Comparison of ENCODE assay signal across 9 cellular contexts in the genomic region with DNA sequence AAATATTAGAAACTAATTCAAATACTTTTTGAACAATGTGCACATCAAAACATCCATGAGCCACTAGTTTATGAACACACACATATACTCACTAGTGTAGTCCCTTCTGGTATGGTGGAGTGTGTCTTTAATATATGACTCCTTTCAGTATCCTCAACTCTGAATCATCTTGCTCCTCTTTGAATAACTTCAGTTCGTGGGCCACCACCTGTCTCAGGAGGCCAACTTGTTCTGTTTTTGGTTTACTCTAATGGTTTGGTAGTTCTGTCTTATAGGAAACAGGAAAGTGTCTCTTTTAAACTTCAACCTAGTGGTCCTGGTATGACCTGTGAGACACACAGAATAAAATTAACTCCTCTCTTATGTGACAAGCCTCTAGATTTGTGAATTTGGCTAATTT.
A peak's percentile ranks its signal among the peaks of the same experiment; 100 is the strongest.
DNase-seq lines count a peak whose midpoint lies in the region; ATAC-seq lines count a peak whose summit lies in the region.
"Had no signal": no experiment of that assay in that cellular context is flagged by ENCODE, and none has a peak within 500 bp of the region (broad histone marks: within the 10 kb centered on the region; RNA-seq: fewer than 3 reads in every experiment).

No MANE protein-coding gene starts in this region.

- peaks cover 23% of the 10 kb centered on the region for H3K36me3 Mint-ChIP-seq in activated naive CD4-positive, alpha-beta T cell treated with anti-CD3 and anti-CD28 coated beads, Interleukin-2, amount 10 ng/mL, durations not matched to agents 7 days and 5 days
- H3K36me3 Mint-ChIP-seq in stimulated activated naive CD8-positive, alpha-beta T cell treated with anti-CD3 and anti-CD28 coated beads, Interleukin-15, Interleukin-2, amounts not matched to agents 100 ng/mL and 50 ng/mL, for 24 hours (ENCODE audit: low read depth), result peaks cover 24% of the 10 kb centered on the region

- peaks cover 24% of the 10 kb centered on the region for H3K4me1 Mint-ChIP-seq in activated naive CD4-positive, alpha-beta T cell treated with anti-CD3 and anti-CD28 coated beads, Interleukin-2, amount 10 ng/mL, durations not matched to agents 7 days and 5 days
- peaks cover 85% of the 10 kb centered on the region for H3K4me1 Mint-ChIP-seq in stimulated activated naive CD8-positive, alpha-beta T cell treated with anti-CD3 and anti-CD28 coated beads, Interleukin-15, Interleukin-2, amounts not matched to agents 100 ng/mL and 50 ng/mL, for 24 hours (ENCODE audit: low read depth)

- no peaks in the 10 kb centered on the region for H3K27me3 Mint-ChIP-seq in activated naive CD4-positive, alpha-beta T cell treated with anti-CD3 and anti-CD28 coated beads, Interleukin-2, amount 10 ng/mL, durations not matched to agents 7 days and 5 days
- no peaks in the 10 kb centered on the region for H3K27me3 Mint-ChIP-seq in stimulated activated naive CD8-positive, alpha-beta T cell treated with anti-CD3 and anti-CD28 coated beads, Interleukin-15, Interleukin-2, amounts not matched to agents 100 ng/mL and 50 ng/mL, for 24 hours
- H3K27me3 Mint-ChIP-seq: activated CD4-positive, alpha-beta T cell treated with anti-CD3 and anti-CD28 coated beads, Interleukin-2, amount 10 ng/mL, durations not matched to agents 7 days and 5 days had no signal

- peak; percentile 96 for ATAC-seq in HG02763 (IDR thresholded peaks at IDR 0.05; ENCODE audit: unreplicated experiment)

- DNase-seq in activated naive CD4-positive, alpha-beta T cell treated with Interleukin-2 at 50 U/mL for 16 hours, result peak; percentile 44
- no peak for DNase-seq in activated naive CD4-positive, alpha-beta T cell treated with anti-CD3 and anti-CD28 coated beads, Interleukin-2, amount 10 ng/mL, durations not matched to agents 7 days and 5 days
- peak; percentile 2 for DNase-seq in KBM-7
- no peak for DNase-seq in NK-92 treated with Interleukin-12 subunit alpha and Interleukin-12 subunit beta, amount 100 ng/mL, for 24 hours (lab: John Stamatoyannopoulos, UW)
- no peak for DNase-seq in DMS79 (lab: John Stamatoyannopoulos, UW)
- no peak for DNase-seq in NCI-H748 (lab: John Stamatoyannopoulos, UW; ENCODE audit: unreplicated experiment)
- DNase-seq: activated CD4-positive, alpha-beta T cell treated with anti-CD3 and anti-CD28 coated beads, Interleukin-2, amount 10 ng/mL, durations not matched to agents 7 days and 5 days had no signal

- in situ Hi-C loops in KBM-7 (cut with MboI; ENCODE audit: low pct_unique_long_range_greater_than_20kb, low sequenced_read_pairs), result no loop called here

- H3K9me3 Mint-ChIP-seq in activated naive CD4-positive, alpha-beta T cell treated with anti-CD3 and anti-CD28 coated beads, Interleukin-2, amount 10 ng/mL, durations not matched to agents 7 days and 5 days, result no peaks in the 10 kb centered on the region
- H3K9me3 Mint-ChIP-seq in stimulated activated naive CD8-positive, alpha-beta T cell treated with anti-CD3 and anti-CD28 coated beads, Interleukin-15, Interleukin-2, amounts not matched to agents 100 ng/mL and 50 ng/mL, for 24 hours, result no peaks in the 10 kb centered on the region
- H3K9me3 Mint-ChIP-seq: activated CD4-positive, alpha-beta T cell treated with anti-CD3 and anti-CD28 coated beads, Interleukin-2, amount 10 ng/mL, durations not matched to agents 7 days and 5 days had no signal

- H3K27ac Mint-ChIP-seq in activated naive CD4-positive, alpha-beta T cell treated with anti-CD3 and anti-CD28 coated beads, Interleukin-2, amount 10 ng/mL, durations not matched to agents 7 days and 5 days, result no peak overlapping the region
- H3K27ac Mint-ChIP-seq in stimulated activated naive CD8-positive, alpha-beta T cell treated with anti-CD3 and anti-CD28 coated beads, Interleukin-15, Interleukin-2, amounts not matched to agents 100 ng/mL and 50 ng/mL, for 24 hours, result peak overlapping the region; percentile 65
- H3K27ac Mint-ChIP-seq: activated CD4-positive, alpha-beta T cell treated with anti-CD3 and anti-CD28 coated beads, Interleukin-2, amount 10 ng/mL, durations not matched to agents 7 days and 5 days had no signal

- CTCF ChIA-PET in activated naive CD4-positive, alpha-beta T cell treated with anti-CD3 and anti-CD28 coated beads, Interleukin-2, amount 10 ng/mL, durations not matched to agents 7 days and 5 days (lab: Charles Lee), result no interaction called here

- H3K4me3 Mint-ChIP-seq in activated naive CD4-positive, alpha-beta T cell treated with anti-CD3 and anti-CD28 coated beads, Interleukin-2, amount 10 ng/mL, durations not matched to agents 7 days and 5 days, result no peak overlapping the region
- H3K4me3 Mint-ChIP-seq in stimulated activated naive CD8-positive, alpha-beta T cell treated with anti-CD3 and anti-CD28 coated beads, Interleukin-15, Interleukin-2, amounts not matched to agents 100 ng/mL and 50 ng/mL, for 24 hours, result no peak overlapping the region
- H3K4me3 Mint-ChIP-seq: activated CD4-positive, alpha-beta T cell treated with anti-CD3 and anti-CD28 coated beads, Interleukin-2, amount 10 ng/mL, durations not matched to agents 7 days and 5 days had no signal

Comparison
In these comparisons a context has a peak if more than half of its experiments do, and no peak if none do; other contexts are left out.
1. DNase-seq: peak in activated naive CD4-positive, alpha-beta T cell treated with Interleukin-2 at 50 U/mL for 16 hours (single experiment) and KBM-7 (single experiment); none in activated naive CD4-positive, alpha-beta T cell treated with anti-CD3 and anti-CD28 coated beads, Interleukin-2, amount 10 ng/mL, durations not matched to agents 7 days and 5 days (single experiment), NK-92 treated with Interleukin-12 subunit alpha and Interleukin-12 subunit beta, amount 100 ng/mL, for 24 hours (single experiment), DMS79 (single experiment) and NCI-H748 (single experiment).